ENCODE assay signal across 17 cellular contexts in the genomic region with DNA sequence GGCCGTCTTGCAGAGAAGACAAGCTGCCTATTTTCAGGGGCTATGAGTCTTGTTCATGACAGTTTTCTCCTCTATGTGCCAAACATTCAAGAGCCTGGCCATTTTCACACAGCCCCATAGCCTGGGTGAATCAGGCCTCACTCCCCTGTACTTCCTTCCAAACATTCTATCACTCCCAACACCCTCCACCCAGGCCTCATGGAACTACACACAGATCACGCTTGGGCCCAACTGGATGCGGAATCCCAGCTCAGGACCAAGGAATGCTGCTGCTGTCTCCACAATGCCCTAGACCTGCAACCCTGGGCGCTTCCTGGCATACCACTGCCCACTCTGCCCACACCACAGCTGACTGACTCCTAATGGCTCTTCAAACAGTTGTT. TPM values are rescaled to one million over a fixed set of nuclear protein-coding genes. Genes with fewer than 3 reads are reported as not detected.
A peak's percentile ranks its signal among the peaks of the same experiment; 100 is the strongest.
DNase-seq lines count a peak whose midpoint lies in the region; ATAC-seq, FAIRE-seq and TF ChIP-seq lines count a peak whose summit lies in the region.
"Had no signal": no experiment of that assay in that cellular context is flagged by ENCODE, and none has a peak within 500 bp of the region (broad histone marks: within the 10 kb centered on the region; RNA-seq: fewer than 3 reads in every experiment).

No MANE protein-coding gene starts in this region.

- H3K4ac ChIP-seq in neuronal stem cell (ENCODE audit: low read length): no peak overlapping the region

- H2AK5ac ChIP-seq in neuronal stem cell (ENCODE audit: low read depth, low read length): peak overlapping the region; percentile 33

- H3K23ac ChIP-seq in neuronal stem cell (ENCODE audit: low read depth, low read length, poor library complexity): peak overlapping the region; percentile 87

- DNase-seq in A549 (ENCODE audit: low read depth in 1 of 2, low spot score in 1 of 2): no peak
- peak; percentile 48 for DNase-seq in RCC 7860 (ENCODE audit: low spot score)
- DNase-seq in kidney: peak; percentile 73
- no peak for DNase-seq in neuronal stem cell (ENCODE audit: low spot score)
- no peak for DNase-seq in GM12891 (ENCODE audit: insufficient read length, low spot score)
- DNase-seq in stimulated activated CD4-positive, alpha-beta T cell treated with anti-CD3 and anti-CD28 coated beads, Interleukin-15, amount 100 ng/mL, for 24 hours: no peak
- no peak for DNase-seq in coronary artery (ENCODE audit: low spot score)
- DNase-seq: activated B cell treated with CpG ODN at 0.5 μM for 24 hours; naive thymus-derived CD8-positive, alpha-beta T cell; NCI-H1048; NCI-H748 treated with DMSO at 0.1 percent for 48 hours; stimulated activated CD4-positive, alpha-beta T cell treated with anti-CD3 and anti-CD28 coated beads, Interleukin-4, amount 100 ng/mL, for 4 hours had no signal

- FAIRE-seq in A549 (lab: Jason Lieb, UNC) (no peak), RCC 7860 (lab: Jason Lieb, UNC) (no peak), kidney (lab: Jason Lieb, UNC) (no peak), GM12891 (lab: Jason Lieb, UNC) (no peak)
- FAIRE-seq: GM18507 had no signal

- H2BK120ac ChIP-seq in neuronal stem cell (ENCODE audit: low read depth, low read length): no peak overlapping the region

- TF ChIP-seq RAD21 in A549 (conservative IDR thresholded peaks at IDR 0.05 in 1 of 2, IDR thresholded peaks at IDR 0.05 in 1 of 2): no peak

- intact Hi-C loops in kidney (cut with DNase I): no loop called here

- no peak for TF ChIP-seq EP300 in A549 (IDR thresholded peaks at IDR 0.05)

- no peak overlapping the region for H3K4me3 ChIP-seq in A549
- H3K4me3 ChIP-seq in kidney (ENCODE audit: low read length in 2 of 2): no peak overlapping the region
- no peak overlapping the region for H3K4me3 ChIP-seq in neuronal stem cell (ENCODE audit: low read length in 2 of 2)
- H3K4me3 ChIP-seq in coronary artery: no peak overlapping the region

- no peak overlapping the region for H4K8ac ChIP-seq in neuronal stem cell (ENCODE audit: low read depth, low read length)

- no peak overlapping the region for H3K18ac ChIP-seq in neuronal stem cell (ENCODE audit: low read length)

- H3K79me1 ChIP-seq in neuronal stem cell (ENCODE audit: low read depth, low read length): no peaks in the 10 kb centered on the region

- no peak for TF ChIP-seq CTCF in A549 (IDR thresholded peaks at IDR 0.05)
- TF ChIP-seq CTCF in kidney (IDR thresholded peaks at IDR 0.05; ENCODE audit: borderline replicate concordance, extremely low read depth, insufficient read depth): no peak
- no peak for TF ChIP-seq CTCF in coronary artery (IDR thresholded peaks at IDR 0.05)

- 77% methylated on average over 4 of the region's 4 CpGs for WGBS in A549 (ENCODE audit: missing lambda C conversion rate)
- no CpG with 5 or more reads among the region's 4 CpGs for WGBS in neuronal stem cell (ENCODE audit: extremely low coverage in 2 of 2, insufficient read length in 2 of 2, insufficient replicate concordance in 1 of 2), 2 donors

- no peaks in the 10 kb centered on the region for H3K36me3 ChIP-seq in kidney (ENCODE audit: control insufficient read depth in 1 of 2, insufficient read depth in 2 of 2, low read length in 2 of 2)
- H3K36me3 ChIP-seq in neuronal stem cell (replicated peaks in 1 of 2; ENCODE audit: control insufficient read depth in 2 of 2, insufficient read depth in 2 of 2, low read length in 2 of 2): no peaks in the 10 kb centered on the region
- H3K36me3 ChIP-seq: Peyer's patch had no signal

- H3K14ac ChIP-seq in neuronal stem cell (ENCODE audit: low read length): no peak overlapping the region

- H4K91ac ChIP-seq in neuronal stem cell (ENCODE audit: low read depth, low read length, poor library complexity): no peak overlapping the region

- H2BK5ac ChIP-seq in neuronal stem cell (ENCODE audit: low read length): no peak overlapping the region

- peak overlapping the region; percentile 82 for H2AFZ ChIP-seq in neuronal stem cell (ENCODE audit: low read length)

- peak overlapping the region; percentile 11 to 34 for H3K9ac ChIP-seq in kidney (ENCODE audit: low read length in 2 of 2)
- no peak overlapping the region for H3K9ac ChIP-seq in neuronal stem cell (ENCODE audit: low read depth, low read length, poor library complexity)

- ATAC-seq in A549: peak; percentile 11 to 21; a peak in 4 of 6 replicates
- ATAC-seq in GM21423 (IDR thresholded peaks at IDR 0.05; ENCODE audit: unreplicated experiment): no peak
- ATAC-seq: activated T-helper 17 cell treated with anti-CD3 and anti-CD28 coated beads, Interleukin-2, amount 50 U/mL, for 72 hours; naive thymus-derived CD8-positive, alpha-beta T cell had no signal

- CTCF ChIA-PET in A549 (lab: Yijun Ruan, JAX): interaction anchor here (1.0 to 2.2 kb wide), 6 partner anchors 8 to 112 kb away, joined by 3 to 11 read pairs (median 7); no protein-coding TSS in a partner anchor

- H2BK12ac ChIP-seq in neuronal stem cell (ENCODE audit: low read length): no peak overlapping the region

- H3K4me1 ChIP-seq in A549 (peaks cover 41% of the 10 kb centered on the region), kidney (ENCODE audit: control insufficient read depth in 1 of 2, insufficient read depth in 1 of 2, low read depth in 1 of 2, low read length in 2 of 2) (peaks cover 16 to 20% of the 10 kb centered on the region in 2 donors), neuronal stem cell (ENCODE audit: control insufficient read depth in 2 of 2, insufficient read depth in 1 of 2, low read depth in 1 of 2, low read length in 2 of 2) (peaks cover 0 to 4% of the 10 kb centered on the region in 2 donors)

- peak overlapping the region; percentile 79 for H3K4me2 ChIP-seq in A549
- no peak overlapping the region for H3K4me2 ChIP-seq in neuronal stem cell (ENCODE audit: insufficient read depth, low read length, poor library complexity, severe bottlenecking)

- H3K27ac ChIP-seq in A549 (peak overlapping the region; percentile 68 to 83), kidney (ENCODE audit: low read depth in 2 of 2, low read length in 2 of 2) (peak overlapping the region; percentile 16 to 34), neuronal stem cell (replicated peaks; ENCODE audit: low read length) (no peak overlapping the region), coronary artery (no peak overlapping the region)
- H3K27ac ChIP-seq: epithelial cell of prostate had no signal

- POLR2A ChIA-PET in A549 (lab: Yijun Ruan, JAX): no interaction called here

- H3K27me3 ChIP-seq in neuronal stem cell (ENCODE audit: control insufficient read depth in 3 of 3, insufficient read depth in 3 of 3, low read depth in 1 of 3, low read length in 3 of 3): peaks cover 0 to 6% (median 0%) of the 10 kb centered on the region in 3 experiments
- H3K27me3 ChIP-seq: Peyer's patch had no signal

- H2BK15ac ChIP-seq in neuronal stem cell (ENCODE audit: low read length): no peak overlapping the region

- H3K9me3 ChIP-seq in A549 (no peaks in the 10 kb centered on the region), kidney (ENCODE audit: control insufficient read depth in 1 of 2, low read length in 2 of 2) (no peaks in the 10 kb centered on the region), neuronal stem cell (replicated peaks in 1 of 2; ENCODE audit: control insufficient read depth in 2 of 2, insufficient read depth in 1 of 2, low read depth in 1 of 2, low read length in 2 of 2) (peaks cover 0 to 2% of the 10 kb centered on the region in 2 donors)
- H3K9me3 ChIP-seq: Peyer's patch had no signal

- TF ChIP-seq POLR2A in A549 (IDR thresholded peaks at IDR 0.05; ENCODE audit: low read length) (no peak), GM12891 (IDR thresholded peaks at IDR 0.05; ENCODE audit: low read depth, low read length) (no peak)

TF ChIP-seq in A549, 52 proteins besides CTCF, POLR2A, EP300 and RAD21 (continues in another document):
- no peak for TF ChIP-seq HOXB5 (CRISPR knock-in tag; IDR thresholded peaks at IDR 0.05)
- TF ChIP-seq, protein P1, sequence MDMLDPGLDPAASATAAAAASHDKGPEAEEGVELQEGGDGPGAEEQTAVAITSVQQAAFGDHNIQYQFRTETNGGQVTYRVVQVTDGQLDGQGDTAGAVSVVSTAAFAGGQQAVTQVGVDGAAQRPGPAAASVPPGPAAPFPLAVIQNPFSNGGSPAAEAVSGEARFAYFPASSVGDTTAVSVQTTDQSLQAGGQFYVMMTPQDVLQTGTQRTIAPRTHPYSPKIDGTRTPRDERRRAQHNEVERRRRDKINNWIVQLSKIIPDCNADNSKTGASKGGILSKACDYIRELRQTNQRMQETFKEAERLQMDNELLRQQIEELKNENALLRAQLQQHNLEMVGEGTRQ (IDR thresholded peaks at IDR 0.05): no peak
- no peak for TF ChIP-seq MAZ (IDR thresholded peaks at IDR 0.05; ENCODE audit: borderline replicate concordance, low read depth, low read length)

TF ChIP-seq in GM12891, 5 proteins besides CTCF, POLR2A, EP300 and RAD21:
- TF ChIP-seq TAF1 (IDR thresholded peaks at IDR 0.05; ENCODE audit: low read depth, low read length) (no peak), PAX5 (IDR thresholded peaks at IDR 0.05; ENCODE audit: insufficient read depth, low read length, severe bottlenecking) (no peak), SPI1 (IDR thresholded peaks at IDR 0.05; ENCODE audit: low read depth, low read length) (no peak), POU2F2 (IDR thresholded peaks at IDR 0.05; ENCODE audit: low read depth, low read length) (no peak), POLR2AphosphoS5 (IDR thresholded peaks at IDR 0.05; ENCODE audit: low read depth, low read length) (no peak)

RNA-seq across cellular contexts. Expression of a gene that starts 39.4 kb away (rescaled TPM):
- polyA plus RNA-seq in A549 (2011; rRNA removed): 15.2 and 20.1 TPM in 2 replicates
- 12.2 and 16.7 TPM in 2 replicates for polyA plus RNA-seq in A549 (2012; cell fraction: cytosol; rRNA removed)
- 12.2 and 21.3 TPM in 2 replicates for polyA plus RNA-seq in A549 (2012; cell fraction: nucleus; rRNA removed)
- 10.0 to 11.1 TPM (median 10.8 TPM) in 3 replicates for polyA plus RNA-seq in A549 (2017; fragmentation: RNase III; extraction: RNeasy Plus Mini Kit Qiagen cat#74134 plus additional on column Dnase treatment)
- 32.2 and 37.3 TPM in 2 replicates for polyA minus RNA-seq in A549 (2011; rRNA and poly(A)+ RNA removed)
- total RNA-seq in kidney: 7.3 TPM
- polyA plus RNA-seq in kidney (ENCODE audit: insufficient read depth, low read depth, low replicate concordance): 3.8 TPM
- 2.0 TPM for polyA plus RNA-seq in neuronal stem cell (2013, experiment 1 of 2)
- polyA plus RNA-seq in neuronal stem cell (2013, experiment 2 of 2): 1.8 TPM
- 1.4 TPM for polyA plus RNA-seq in GM12891 (2012; ENCODE audit: low read depth, missing spikeins)

Comparison
In these comparisons a context has a peak if more than half of its experiments do, and no peak if none do; other contexts are left out.
1. DNase-seq: peak in RCC 7860 (single experiment) and kidney (single experiment); none in A549 (0 of 2), neuronal stem cell (single experiment), GM12891 (single experiment), stimulated activated CD4-positive, alpha-beta T cell treated with anti-CD3 and anti-CD28 coated beads, Interleukin-15, amount 100 ng/mL, for 24 hours (single experiment) and coronary artery (single experiment).
2. H3K27ac ChIP-seq: peak in A549 (2 of 2) and kidney (2 of 2); none in neuronal stem cell (single experiment) and coronary artery (0 of 2).